1 cellular context compared by ENCODE assay signal in the genomic region with DNA sequence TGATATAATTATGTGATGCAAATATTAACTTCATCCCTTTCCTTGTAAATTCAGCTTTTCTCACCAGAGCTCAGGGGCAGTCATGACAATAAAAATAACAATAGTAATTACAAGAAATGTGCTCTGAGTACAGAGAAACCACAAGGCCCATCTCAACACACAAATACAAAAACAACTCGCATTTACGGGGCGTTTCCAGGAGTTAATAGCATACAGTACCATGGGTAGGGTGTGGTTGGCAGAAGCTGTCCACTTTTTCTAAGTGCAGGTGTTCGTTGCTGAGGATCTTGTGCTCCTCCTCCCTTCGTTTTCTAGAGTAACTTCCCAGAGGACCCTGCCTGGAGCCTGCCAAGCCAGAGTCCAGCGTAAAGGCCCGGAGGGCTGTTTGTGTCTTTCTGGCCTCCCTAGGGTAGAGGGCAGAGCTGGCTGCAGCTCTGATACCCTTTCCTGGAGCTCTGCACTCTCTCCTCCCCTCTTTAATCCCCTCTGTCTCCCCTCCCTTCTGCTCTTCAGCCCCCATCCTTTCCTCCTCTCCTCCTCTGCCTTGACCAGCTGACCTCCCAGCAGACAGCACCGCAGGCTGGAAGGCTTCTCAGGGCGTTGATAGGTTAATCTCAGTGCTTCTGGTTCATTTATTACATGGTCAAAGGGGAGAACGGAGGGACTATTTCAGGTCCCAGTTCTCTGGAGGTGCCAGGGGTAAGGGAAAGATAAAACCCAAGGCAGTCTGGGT.
TF ChIP-seq lines count a peak whose summit lies in the region.

No MANE protein-coding gene starts in this region.

TF ChIP-seq in HepG2, 621 proteins besides CTCF, POLR2A, EP300 and RAD21:
- TF ChIP-seq ZEB1 (IDR thresholded peaks at IDR 0.05; ENCODE audit: insufficient replicate concordance, low read depth) (no peak), ZNF615 (CRISPR knock-in tag; IDR thresholded peaks at IDR 0.05; ENCODE audit: borderline replicate concordance) (no peak), ZNF777 (CRISPR knock-in tag; IDR thresholded peaks at IDR 0.05) (no peak), ZNF563 (CRISPR knock-in tag; IDR thresholded peaks at IDR 0.05) (no peak), HOXA5 (CRISPR knock-in tag; IDR thresholded peaks at IDR 0.05) (no peak), PRMT3 (CRISPR knock-in tag; IDR thresholded peaks at IDR 0.05; ENCODE audit: borderline replicate concordance, low read depth) (no peak), ZNF329 (CRISPR knock-in tag; IDR thresholded peaks at IDR 0.05; ENCODE audit: low read depth) (no peak), ZBTB42 (CRISPR knock-in tag; IDR thresholded peaks at IDR 0.05) (no peak), SP5 (CRISPR knock-in tag; IDR thresholded peaks at IDR 0.05; ENCODE audit: borderline replicate concordance, low read depth) (no peak), ZNF451 (CRISPR knock-in tag; IDR thresholded peaks at IDR 0.05) (no peak), RBM39 (IDR thresholded peaks at IDR 0.05; ENCODE audit: low read depth, low read length, poor library complexity, severe bottlenecking) (no peak)
- TF ChIP-seq, protein P1, sequence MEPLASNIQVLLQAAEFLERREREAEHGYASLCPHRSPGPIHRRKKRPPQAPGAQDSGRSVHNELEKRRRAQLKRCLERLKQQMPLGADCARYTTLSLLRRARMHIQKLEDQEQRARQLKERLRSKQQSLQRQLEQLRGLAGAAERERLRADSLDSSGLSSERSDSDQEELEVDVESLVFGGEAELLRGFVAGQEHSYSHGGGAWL (CRISPR knock-in tag; IDR thresholded peaks at IDR 0.05): no peak
